Comparison of ENCODE assay signal across 8 cellular contexts in the genomic region with DNA sequence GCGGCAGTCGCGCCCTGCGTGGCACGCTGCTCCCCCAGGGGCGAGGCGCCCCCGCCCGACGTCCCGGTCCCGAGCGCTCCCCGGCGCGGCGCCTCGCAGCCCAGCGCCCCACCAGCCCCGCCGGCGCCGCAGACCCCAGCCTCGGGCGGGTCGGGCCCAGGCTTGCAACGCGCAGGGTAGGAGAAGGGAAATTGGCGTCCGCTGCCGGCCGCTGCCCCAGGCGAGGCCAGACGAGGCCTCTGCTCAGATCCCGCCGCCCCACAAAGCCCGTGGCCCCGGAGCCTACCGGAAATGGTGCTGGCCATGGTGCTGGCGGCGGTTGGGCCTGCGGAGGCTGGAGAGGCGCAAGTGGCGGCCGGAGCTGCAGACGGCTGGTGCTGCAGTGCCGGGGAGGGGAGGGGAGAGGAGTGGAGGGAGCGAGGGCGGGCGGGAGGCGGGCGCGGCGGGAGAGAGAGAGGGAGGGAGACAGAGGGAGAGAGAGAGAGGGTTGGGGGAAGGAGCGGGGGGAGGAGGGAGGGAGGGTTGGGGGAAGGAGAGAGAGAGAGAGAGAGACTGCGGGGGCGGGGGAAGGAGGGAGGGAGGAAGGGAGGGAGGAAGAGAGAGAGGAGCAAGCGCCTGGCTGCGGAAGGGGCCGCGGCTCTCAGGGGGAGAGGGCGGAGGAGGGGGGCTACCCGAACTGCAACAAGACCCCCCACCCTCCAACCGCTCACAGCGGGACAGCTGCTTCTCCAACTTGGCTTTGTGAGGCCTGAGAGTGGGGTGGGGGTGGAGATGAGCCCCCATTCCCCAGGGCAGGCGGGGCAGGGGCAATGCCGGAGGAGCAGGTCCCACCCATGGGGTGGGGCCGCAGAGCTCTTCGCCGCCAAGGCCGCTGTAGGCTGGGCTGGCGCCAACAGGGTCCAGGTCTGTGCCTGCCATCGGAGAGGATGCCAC. TPM values are rescaled to one million over a fixed set of nuclear protein-coding genes. Genes with fewer than 3 reads are reported as not detected.
A peak's percentile ranks its signal among the peaks of the same experiment; 100 is the strongest.
DNase-seq lines count a peak whose midpoint lies in the region; ATAC-seq and TF ChIP-seq lines count a peak whose summit lies in the region.

STMN3 (minus strand) TSS at position 384 of the 933 bp plus-strand sequence; CDS start at position 305, 79 bp downstream.

- H3K9me3 ChIP-seq in skeletal muscle tissue (ENCODE audit: control insufficient read depth in 3 of 3, low read length in 3 of 3): no peaks in the 10 kb centered on the region

- no peaks in the 10 kb centered on the region for H3K9me3 Mint-ChIP-seq in chondrocyte (ENCODE audit: low read depth)

- peaks cover 19 to 35% (median 26%) of the 10 kb centered on the region in 3 donors for H3K4me1 ChIP-seq in skeletal muscle tissue (ENCODE audit: control insufficient read depth in 3 of 3, insufficient read depth in 3 of 3, low read length in 3 of 3)

- no peaks in the 10 kb centered on the region for H3K27me3 Mint-ChIP-seq in chondrocyte (ENCODE audit: low read depth)

- H3K36me3 ChIP-seq in skeletal muscle tissue (ENCODE audit: control insufficient read depth in 3 of 3, insufficient read depth in 3 of 3, low read length in 3 of 3): no peaks in the 10 kb centered on the region

- no peak for ATAC-seq in GM21786 (IDR thresholded peaks at IDR 0.05; ENCODE audit: unreplicated experiment)

- no peak within 1 kb of the TSS for H3K27ac Mint-ChIP-seq in chondrocyte (ENCODE audit: unreplicated experiment)

- H3K4me1 Mint-ChIP-seq in chondrocyte (ENCODE audit: low read depth): peaks cover 10% of the 10 kb centered on the region

- DNase-seq in 8988T: peak; percentile 90
- DNase-seq in H4 (ENCODE audit: low spot score): peak; percentile 86
- peak; percentile 70 for DNase-seq in NCI-H446 treated with DMSO at 0.1 percent for 48 hours (lab: John Stamatoyannopoulos, UW)
- peak; percentile 42 to 54 for DNase-seq in activated CD4-positive, alpha-beta T cell treated with anti-CD3 and anti-CD28 coated beads for 24 hours (ENCODE audit: low read depth in 2 of 2)
- no peak for DNase-seq in chondrocyte (ENCODE audit: low spot score)
- DNase-seq in islet precursor cell: peak; percentile 98

- no peaks in the 10 kb centered on the region for H3K36me3 Mint-ChIP-seq in chondrocyte (ENCODE audit: low read depth)

- peak within 1 kb of the TSS; percentile 65 for H3K4me3 Mint-ChIP-seq in chondrocyte (ENCODE audit: unreplicated experiment)

- H3K9ac ChIP-seq in skeletal muscle tissue (ENCODE audit: low read depth in 1 of 3, low read length in 3 of 3): peak within 1 kb of the TSS in 1 of 3 donors; percentile 50

- H3K4me3 ChIP-seq in skeletal muscle tissue (ENCODE audit: low read length in 3 of 3): peak within 1 kb of the TSS in 2 of 3 donors; percentile 41 to 46

- TF ChIP-seq CTCF in chondrocyte (IDR thresholded peaks at IDR 0.05): no peak

- H3K27ac ChIP-seq in skeletal muscle tissue (ENCODE audit: low read depth, low read length): peak within 1 kb of the TSS; percentile 44

- H3K27me3 ChIP-seq in skeletal muscle tissue (ENCODE audit: control insufficient read depth in 3 of 3, insufficient read depth in 3 of 3, low read length in 3 of 3): peaks cover 13 to 23% (median 16%) of the 10 kb centered on the region in 3 donors

RNA-seq across cellular contexts. Expression of gene STMN3, which starts in this region (rescaled TPM):
- total RNA-seq in H4 (2014; rRNA removed; shearing (Covaris generic)): 9.4 and 18.9 TPM in 2 replicates
- 7.8 to 15.0 TPM (median 7.8 TPM) in 3 replicates for total RNA-seq in chondrocyte
- total RNA-seq in skeletal muscle tissue: 10.4 TPM
